10 cellular contexts compared by ENCODE assay signal in the genomic region with DNA sequence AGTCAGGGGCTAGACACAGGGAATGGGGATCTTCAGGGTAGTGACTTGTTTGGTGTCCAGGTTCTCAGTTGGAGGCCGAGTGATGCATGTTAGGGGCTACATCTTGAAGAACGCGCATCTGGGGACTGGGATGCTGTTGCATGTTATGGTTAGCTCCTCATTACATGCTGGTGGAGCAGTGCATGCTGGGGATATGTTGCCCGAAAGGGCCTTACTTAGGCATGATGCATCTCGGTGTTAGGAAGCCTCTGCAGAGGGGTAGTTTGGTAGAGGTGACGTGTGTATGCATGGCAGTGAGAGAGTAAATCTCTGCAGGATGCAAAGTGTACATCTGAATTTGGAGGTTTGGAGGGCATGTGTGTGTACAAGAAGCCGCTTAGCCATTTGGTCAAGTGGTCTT. TPM values are rescaled to one million over a fixed set of nuclear protein-coding genes. Genes with fewer than 3 reads are reported as not detected.
DNase-seq lines count a peak whose midpoint lies in the region; ATAC-seq and TF ChIP-seq lines count a peak whose summit lies in the region.
"Had no signal": no experiment of that assay in that cellular context is flagged by ENCODE, and none has a peak within 500 bp of the region (broad histone marks: within the 10 kb centered on the region; RNA-seq: fewer than 3 reads in every experiment).

No MANE protein-coding gene starts in this region.

- no peaks in the 10 kb centered on the region for H3K27me3 ChIP-seq in heart right ventricle
- no peaks in the 10 kb centered on the region for H3K27me3 ChIP-seq in right lobe of liver

- peaks cover 26 to 69% (median 62%) of the 10 kb centered on the region in 9 donors for H3K4me1 ChIP-seq in heart right ventricle
- H3K4me1 ChIP-seq in right lobe of liver, result peaks cover 3 to 52% (median 22%) of the 10 kb centered on the region in 4 donors

- H3K36me3 Mint-ChIP-seq in type B pancreatic cell, result peaks cover 29% of the 10 kb centered on the region

- H3K4me1 Mint-ChIP-seq in type B pancreatic cell (ENCODE audit: unreplicated experiment), result peaks cover 27% of the 10 kb centered on the region

- no peaks in the 10 kb centered on the region for H3K27me3 Mint-ChIP-seq in type B pancreatic cell

- no peak for TF ChIP-seq POLR2A in right lobe of liver (IDR thresholded peaks at IDR 0.05)

- H3K36me3 ChIP-seq in heart right ventricle (peaks cover 4 to 50% (median 33%) of the 10 kb centered on the region in 9 donors), right lobe of liver (peaks cover 6 to 31% (median 16%) of the 10 kb centered on the region in 4 donors)

- intact Hi-C loops in heart right ventricle (cut with DNase I), result loop anchor here in 3 of 10 donors (10.0 kb wide), 3 partner anchors 132 to 692 kb away; partner anchors contain the start of genes ABCF3 (in 1 of the 3) and DVL3 (in 1 of the 3)
- intact Hi-C loops in left cardiac atrium (cut with DNase I), result no loop called here
- intact Hi-C loops in right lobe of liver (cut with DNase I), result no loop called here

- ATAC-seq in heart right ventricle (no peak), left cardiac atrium (no peak), right lobe of liver (no peak), GM18511 (IDR thresholded peaks at IDR 0.05; ENCODE audit: unreplicated experiment) (no peak), GM21576 (IDR thresholded peaks at IDR 0.05; ENCODE audit: unreplicated experiment) (no peak)

- H3K27ac ChIP-seq in heart right ventricle (peak overlapping the region in 6 of 10 donors; percentile 2 to 100 (median 96)), angular gyrus (ENCODE audit: low read depth, low read length) (peak overlapping the region; percentile 15), right lobe of liver (peak overlapping the region in 1 of 3 donors; percentile 42)

- 72 to 81% methylated on average over 7 of the region's 7 CpGs for WGBS in heart right ventricle, 2 donors
- WGBS in right lobe of liver (ENCODE audit: insufficient coverage, low coverage, low lambda C conversion rate, missing lambda C conversion rate), result 71% methylated on average over 6 of the region's 7 CpGs

- TF ChIP-seq CTCF in heart right ventricle (IDR thresholded peaks at IDR 0.05) (no peak), right lobe of liver (IDR thresholded peaks at IDR 0.05) (no peak), type B pancreatic cell (conservative IDR thresholded peaks at IDR 0.05) (no peak)

- H3K4me3 ChIP-seq in heart right ventricle, result peak overlapping the region in 9 of 10 donors; percentile 68 to 95 (median 85)
- H3K4me3 ChIP-seq in right lobe of liver, result peak overlapping the region; percentile 93 to 98 (median 96)

- no peaks in the 10 kb centered on the region for H3K9me3 Mint-ChIP-seq in type B pancreatic cell

- peak overlapping the region; percentile 86 for H3K4me3 Mint-ChIP-seq in type B pancreatic cell

- H3K9me3 ChIP-seq in heart right ventricle (no peaks in the 10 kb centered on the region), right lobe of liver (no peaks in the 10 kb centered on the region)

- peak overlapping the region; percentile 88 for H3K27ac Mint-ChIP-seq in type B pancreatic cell

- DNase-seq in heart right ventricle, result no peak
- DNase-seq in left cardiac atrium, result no peak
- no peak for DNase-seq in right lobe of liver
- DNase-seq in type B pancreatic cell (ENCODE audit: extremely low spot score, unreplicated experiment), result no peak
- no peak for DNase-seq in SHP77 treated with DMSO at 0.1 percent for 48 hours (lab: John Stamatoyannopoulos, UW)

RNA-seq across cellular contexts. Expression of gene EIF4G1, which starts 2.4 kb away (rescaled TPM):
- 100 to 1,000 TPM; 203 to 316 (median 209) TPM for total RNA-seq in heart right ventricle
- polyA plus RNA-seq in heart right ventricle, result 100 to 1,000 TPM; 142 to 277 TPM
- total RNA-seq in left cardiac atrium, result 100 to 1,000 TPM; 229 to 275 TPM
- total RNA-seq in right lobe of liver, result 100 to 1,000 TPM; 262 to 368 (median 291) TPM
- 371 and 432 TPM in 2 replicates for total RNA-seq in type B pancreatic cell (ENCODE audit: low replicate concordance)

RNA-seq across cellular contexts. Expression of gene PSMD2, which starts 17.8 kb away (rescaled TPM):
- total RNA-seq in heart right ventricle (100 to 1,000 TPM; 210 to 254 (median 231) TPM), left cardiac atrium (100 to 1,000 TPM; 176 to 217 TPM), right lobe of liver (100 to 1,000 TPM in 3 of 6 experiments, 10 to 100 TPM in 3; 85.5 to 153 (median 103) TPM), type B pancreatic cell (ENCODE audit: low replicate concordance) (226 and 255 TPM in 2 replicates)
- polyA plus RNA-seq in heart right ventricle, result 100 to 1,000 TPM in 1 of 2 donors, 10 to 100 TPM in 1; 49.0 to 288 TPM

RNA-seq across cellular contexts. Expression of gene FAM131A, which starts 20.6 kb away (rescaled TPM):
- total RNA-seq in heart right ventricle, result 10 to 100 TPM; 23.0 to 36.5 (median 26.7) TPM
- polyA plus RNA-seq in heart right ventricle, result 10 to 100 TPM; 21.6 to 32.5 TPM
- 10 to 100 TPM; 21.0 to 31.1 TPM for total RNA-seq in left cardiac atrium
- total RNA-seq in right lobe of liver, result 1 to 10 TPM; 2.4 to 6.5 (median 3.1) TPM
- total RNA-seq in type B pancreatic cell (ENCODE audit: low replicate concordance), result 13.2 and 18.3 TPM in 2 replicates

RNA-seq across cellular contexts. Expression of gene ECE2, which starts 41.0 kb away (rescaled TPM):
- total RNA-seq in heart right ventricle (under 1 TPM in 2 of 10 donors, not detected in 8; 0.20 to 0.28 TPM), left cardiac atrium (1 to 10 TPM in 1 of 2 donors, not detected in 1; 1.1 TPM), right lobe of liver (not detected), type B pancreatic cell (ENCODE audit: low replicate concordance) (not detected in 2 replicates)
- not detected for polyA plus RNA-seq in heart right ventricle
- total RNA-seq: Daoy; T-helper 1 cell treated with Interleukin-12 subunit alpha and Interleukin-12 subunit beta and Interleukin-4 antibody, amounts not matched to agents 30 ng/mL and 1 ng/mL, for 36 hours had no signal

RNA-seq across cellular contexts. Expression of gene CLCN2, which starts 44.6 kb away (rescaled TPM):
- 1 to 10 TPM; 1.3 to 3.0 (median 2.4) TPM for total RNA-seq in heart right ventricle
- polyA plus RNA-seq in heart right ventricle, result 1 to 10 TPM; 1.6 to 8.4 TPM
- 1 to 10 TPM; 2.3 to 2.6 TPM for total RNA-seq in left cardiac atrium
- total RNA-seq in right lobe of liver, result 1 to 10 TPM; 1.8 to 2.9 (median 2.5) TPM
- total RNA-seq in type B pancreatic cell (ENCODE audit: low replicate concordance), result 10.8 and 24.9 TPM in 2 replicates
